17 cellular contexts compared by ENCODE assay signal in the genomic region with DNA sequence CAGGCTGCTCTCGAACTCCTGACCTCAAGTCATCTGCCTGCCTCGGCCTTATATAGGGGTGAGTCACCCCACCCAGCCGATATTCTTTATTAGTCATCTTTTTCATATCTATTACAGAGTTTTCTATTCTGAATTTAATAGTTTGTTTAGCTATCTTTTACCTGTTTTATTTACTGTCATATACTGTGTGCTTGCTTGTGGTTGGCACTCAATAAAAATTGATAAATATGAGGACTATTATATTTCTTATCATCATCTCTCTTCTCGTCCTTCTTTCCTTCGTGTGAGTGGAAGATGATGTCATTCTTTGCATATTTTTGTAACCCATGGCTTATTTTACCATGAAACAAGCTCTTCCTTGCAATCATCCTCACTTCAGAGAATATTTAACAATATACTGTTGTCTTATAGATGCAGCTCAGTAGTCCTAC.
DNase-seq lines count a peak whose midpoint lies in the region; ATAC-seq, FAIRE-seq and TF ChIP-seq lines count a peak whose summit lies in the region.
"Had no signal": no experiment of that assay in that cellular context is flagged by ENCODE, and none has a peak within 500 bp of the region (broad histone marks: within the 10 kb centered on the region; RNA-seq: fewer than 3 reads in every experiment).

No MANE protein-coding gene starts in this region.

- no peak for FAIRE-seq in GM12878 (lab: Jason Lieb, UNC)
- FAIRE-seq: GM19239, HTR-8/SVneo had no signal

- no peak for TF ChIP-seq EP300 in GM12878 (IDR thresholded peaks at IDR 0.05; ENCODE audit: borderline replicate concordance in 1 of 2, control insufficient read depth in 1 of 2, low read depth in 2 of 2, low read length in 2 of 2)

- H3K27me3 ChIP-seq in OCI-LY1 (ENCODE audit: insufficient read depth, low read length) (no peaks in the 10 kb centered on the region), GM12878 (replicated peaks in 1 of 2; ENCODE audit: control insufficient read depth in 2 of 2, insufficient read depth in 2 of 2, low read length in 1 of 2) (no peaks in the 10 kb centered on the region)
- H3K27me3 ChIP-seq: upper lobe of right lung had no signal

- DNase-seq in EH (ENCODE audit: low read depth) (peak; percentile 67), GM12878 (ENCODE audit: low read depth, low spot score) (no peak), fibroblast of villous mesenchyme (ENCODE audit: low read depth) (peak; percentile 58), NCI-H2029 (lab: John Stamatoyannopoulos, UW) (no peak), germinal center (ENCODE audit: low spot score) (no peak), NCI-H2081 (lab: John Stamatoyannopoulos, UW) (no peak)
- DNase-seq: activated naive CD4-positive, alpha-beta T cell treated with Interleukin-2 at 50 U/mL for 16 hours; activated T-cell treated with anti-CD3 and anti-CD28 coated beads for 4 hours; CD8-positive, alpha-beta T cell; MM.1S; NCI-H2029 treated with DMSO at 0.1 percent for 48 hours; NCI-H524; upper lobe of right lung had no signal

- H3K27ac ChIP-seq in OCI-LY1 (ENCODE audit: low read depth, low read length, poor library complexity, severe bottlenecking): peak overlapping the region; percentile 77
- H3K27ac ChIP-seq in GM12878 (ENCODE audit: control insufficient read depth, insufficient read depth): no peak overlapping the region
- H3K27ac ChIP-seq: upper lobe of right lung had no signal

- H3K4me2 ChIP-seq in OCI-LY1 (ENCODE audit: low read length) (no peak overlapping the region), GM12878 (ENCODE audit: control insufficient read depth, insufficient read depth) (no peak overlapping the region)

- ATAC-seq in GM12878: no peak; the same call in 2 of the 3 replicates
- no peak for ATAC-seq in GM19467 (IDR thresholded peaks at IDR 0.05; ENCODE audit: unreplicated experiment)
- ATAC-seq: CD8-positive, alpha-beta T cell; upper lobe of right lung had no signal

- TF ChIP-seq CTCF in OCI-LY1 (IDR thresholded peaks at IDR 0.05; ENCODE audit: low read length) (no peak), GM12878 (IDR thresholded peaks at IDR 0.05 in 2 of 3, conservative IDR thresholded peaks at IDR 0.05 in 1 of 3; ENCODE audit: control insufficient read depth in 2 of 3, extremely low read depth in 1 of 3, insufficient read depth in 1 of 3, low read depth in 3 of 3, low read length in 3 of 3) (no peak), fibroblast of villous mesenchyme (IDR thresholded peaks at IDR 0.05; ENCODE audit: insufficient read depth, low read depth, low read length) (no peak)

- in situ Hi-C loops in GM12878 (cut with MboI): no loop called here

- H3K4me1 ChIP-seq in OCI-LY1 (ENCODE audit: insufficient read depth, low read length, severe bottlenecking): peaks cover 89% of the 10 kb centered on the region
- no peaks in the 10 kb centered on the region for H3K4me1 ChIP-seq in GM12878 (ENCODE audit: control insufficient read depth, insufficient read depth, low read length)

- intact Hi-C loops in GM12878 (cut with micrococcal nuclease; ENCODE audit: unreplicated experiment): no loop called here

- H3F3A ChIP-seq in OCI-LY1 (ENCODE audit: insufficient read depth, low read length): peaks cover 5% of the 10 kb centered on the region; the same call in 1 of the 2 replicates

- TF ChIP-seq RAD21 in GM12878 (IDR thresholded peaks at IDR 0.05; ENCODE audit: insufficient read depth, low read depth, low read length): no peak

- H3K36me3 ChIP-seq in OCI-LY1 (ENCODE audit: insufficient read depth, low read length): peaks cover 20% of the 10 kb centered on the region
- no peaks in the 10 kb centered on the region for H3K36me3 ChIP-seq in GM12878 (ENCODE audit: control insufficient read depth in 2 of 2, insufficient read depth in 2 of 2, low read length in 1 of 2)
- H3K36me3 ChIP-seq: upper lobe of right lung had no signal

- POLR2A ChIA-PET in GM12878 (lab: Charles Lee): no interaction called here

- no peaks in the 10 kb centered on the region for H4K20me1 ChIP-seq in OCI-LY1 (ENCODE audit: insufficient read depth, low read length)
- H4K20me1 ChIP-seq in GM12878 (ENCODE audit: control insufficient read depth, insufficient read depth): no peaks in the 10 kb centered on the region

- RAD21 ChIA-PET in GM12878 (lab: Charles Lee; ENCODE audit: unreplicated experiment): no interaction called here

- no peaks in the 10 kb centered on the region for H3K9me3 ChIP-seq in OCI-LY1 (ENCODE audit: low read length)
- no peaks in the 10 kb centered on the region for H3K9me3 ChIP-seq in GM12878 (replicated peaks; ENCODE audit: control insufficient read depth, insufficient read depth, low read length)
- H3K9me3 ChIP-seq: upper lobe of right lung had no signal

- no TSS peak for BruUV-seq in GM12878 (replicated peaks; lab: Mats Ljungman, UMichigan)

- H3K9ac ChIP-seq in OCI-LY1 (ENCODE audit: low read length) (peak overlapping the region; percentile 33; the same call in 1 of the 2 replicates), GM12878 (ENCODE audit: control insufficient read depth, insufficient read depth, low read length) (no peak overlapping the region)

- CTCF ChIA-PET in GM12878 (lab: Yijun Ruan, JAX): interaction anchor here (1.2 to 2.0 kb wide), 3 partner anchors 8 to 39 kb away, joined by 3 to 7 read pairs (median 4); no protein-coding TSS in a partner anchor

- H2AFZ ChIP-seq in OCI-LY1 (ENCODE audit: low read length): no peak overlapping the region
- H2AFZ ChIP-seq in GM12878 (ENCODE audit: control insufficient read depth, low read depth, low read length): no peak overlapping the region

- TF ChIP-seq POLR2A in GM12878 (IDR thresholded peaks at IDR 0.05; ENCODE audit: low read depth, low read length): no peak

- peaks cover 22% of the 10 kb centered on the region for H3K79me2 ChIP-seq in OCI-LY1 (ENCODE audit: insufficient read depth, low read length)
- no peaks in the 10 kb centered on the region for H3K79me2 ChIP-seq in GM12878 (ENCODE audit: control insufficient read depth, insufficient read depth, low read length)

- WGBS in GM12878 (ENCODE audit: insufficient coverage, insufficient replicate concordance, low lambda C conversion rate, missing lambda C conversion rate): 18% methylated on average over 5 of the region's 5 CpGs

- H3K9me2 ChIP-seq in OCI-LY1 (ENCODE audit: low read depth, low read length): no peaks in the 10 kb centered on the region

- H3K4me3 ChIP-seq in OCI-LY1 (ENCODE audit: low read depth, low read length, poor library complexity, severe bottlenecking) (no peak overlapping the region), GM12878 (no peak overlapping the region), fibroblast of villous mesenchyme (ENCODE audit: low read depth, low read length) (no peak overlapping the region)
- H3K4me3 ChIP-seq: upper lobe of right lung had no signal

- SMC1A ChIA-PET in GM12878 (lab: Charles Lee; ENCODE audit: uncharacterized antibody, unreplicated experiment): interaction anchor here (0.9 to 1.3 kb wide), 3 partner anchors 34 to 595 kb away, joined by 3 to 4 read pairs (median 4); no protein-coding TSS in a partner anchor

TF ChIP-seq in GM12878, 131 proteins besides CTCF, POLR2A, EP300 and RAD21:
- TF ChIP-seq ATF7 (IDR thresholded peaks at IDR 0.05; ENCODE audit: low read depth): 0 out of 2 replicates have a peak, but pooled peaks have one; percentile 16
- peak; percentile 36 for TF ChIP-seq JUNB (IDR thresholded peaks at IDR 0.05)
- no peak for TF ChIP-seq CHD2 (IDR thresholded peaks at IDR 0.05; ENCODE audit: borderline replicate concordance, low read depth, low read length)

Comparison
In these comparisons a context has a peak if more than half of its experiments do, and no peak if none do; other contexts are left out.
1. DNase-seq: peak in EH (single experiment) and fibroblast of villous mesenchyme (single experiment); none in GM12878 (single experiment), NCI-H2029 (single experiment), germinal center (single experiment) and NCI-H2081 (0 of 2).